ENCODE assay signal across 8 cellular contexts in the genomic region with DNA sequence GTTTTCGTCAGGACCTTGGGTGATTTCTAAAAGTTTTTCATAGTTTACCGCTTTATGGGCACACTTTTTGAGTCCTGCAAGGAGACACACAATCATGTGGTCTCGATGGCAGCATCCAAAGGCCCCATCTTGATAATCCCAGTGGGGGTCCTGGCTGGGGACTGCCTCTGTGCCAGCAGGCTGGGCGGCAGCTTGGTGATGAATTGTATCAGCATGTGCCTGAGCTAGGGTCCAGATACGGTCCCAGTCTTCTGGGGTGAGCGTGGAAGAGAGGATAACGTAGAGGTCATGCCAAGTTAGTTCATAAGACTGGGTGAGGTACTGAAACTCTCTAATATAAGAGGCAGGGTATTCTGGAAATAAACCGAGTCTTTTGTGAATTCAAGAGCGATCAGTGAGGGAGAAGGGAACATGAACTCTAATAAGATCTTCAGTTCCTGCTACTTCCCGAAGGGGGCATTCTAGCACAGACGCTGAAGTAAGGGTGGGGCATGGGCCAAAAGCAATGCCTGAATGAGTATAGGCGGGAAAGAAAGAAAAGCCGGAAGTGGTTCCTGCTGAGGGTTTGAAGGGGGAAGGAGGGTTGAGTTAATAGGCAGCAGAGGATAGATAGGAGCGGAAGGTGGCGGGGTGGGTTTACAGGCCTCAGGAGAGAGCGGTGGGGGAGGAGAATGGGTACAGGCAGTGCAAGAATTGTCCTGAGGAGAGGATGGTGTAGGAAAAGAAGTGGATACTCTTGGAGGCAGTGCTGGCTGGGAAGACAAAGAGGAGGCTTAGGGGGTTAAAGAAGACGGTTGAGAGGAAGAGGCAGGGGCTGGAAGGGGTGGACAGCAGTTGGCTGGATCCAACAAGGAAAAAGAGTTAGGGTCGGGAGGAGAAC. TPM values are rescaled to one million over a fixed set of nuclear protein-coding genes. Genes with fewer than 3 reads are reported as not detected.
DNase-seq lines count a peak whose midpoint lies in the region; ATAC-seq and TF ChIP-seq lines count a peak whose summit lies in the region.

No MANE protein-coding gene starts in this region.

- H3K9me3 Mint-ChIP-seq in activated naive CD4-positive, alpha-beta T cell treated with anti-CD3 and anti-CD28 coated beads, Interleukin-2, amount 10 ng/mL, durations not matched to agents 7 days and 5 days = no peaks in the 10 kb centered on the region

- TF ChIP-seq CTCF in NB4 (IDR thresholded peaks at IDR 0.05; ENCODE audit: low read depth, low read length) (peak; percentile 73), osteoblast (IDR thresholded peaks at IDR 0.05; ENCODE audit: extremely low read depth, low read depth, low read length) (peak; percentile 86), thoracic aorta (IDR thresholded peaks at IDR 0.05) (peak; percentile 78)

- H3K27me3 Mint-ChIP-seq in activated naive CD4-positive, alpha-beta T cell treated with anti-CD3 and anti-CD28 coated beads, Interleukin-2, amount 10 ng/mL, durations not matched to agents 7 days and 5 days = no peaks in the 10 kb centered on the region

- no peak for TF ChIP-seq POLR2A in NB4 (IDR thresholded peaks at IDR 0.05; ENCODE audit: extremely low read depth, insufficient read length)

- in situ Hi-C loops in SK-MEL-5 (cut with HindIII; ENCODE audit: low pct_unique_long_range_greater_than_20kb, low sequenced_read_pairs) = no loop called here

- H3K27me3 ChIP-seq in osteoblast (ENCODE audit: insufficient read depth, low read length) (no peaks in the 10 kb centered on the region), thoracic aorta (replicated peaks; ENCODE audit: insufficient read depth) (no peaks in the 10 kb centered on the region)

- no peaks in the 10 kb centered on the region for H3K79me2 ChIP-seq in osteoblast (ENCODE audit: insufficient read depth, low read length)

- no peaks in the 10 kb centered on the region for H4K20me1 ChIP-seq in osteoblast (ENCODE audit: insufficient read depth, low read length)

- H3K4me2 ChIP-seq in osteoblast (ENCODE audit: insufficient read depth, low read length) = peak overlapping the region; percentile 75

- CTCF ChIA-PET in activated naive CD4-positive, alpha-beta T cell treated with anti-CD3 and anti-CD28 coated beads, Interleukin-2, amount 10 ng/mL, durations not matched to agents 7 days and 5 days (lab: Charles Lee) = interaction anchor here (1.2 kb wide), 1 partner anchor 47 kb away, joined by 3 read pairs; no protein-coding TSS in a partner anchor

- peak overlapping the region; percentile 64 for H3K4me3 Mint-ChIP-seq in activated naive CD4-positive, alpha-beta T cell treated with anti-CD3 and anti-CD28 coated beads, Interleukin-2, amount 10 ng/mL, durations not matched to agents 7 days and 5 days

- peaks cover under 1% of the 10 kb centered on the region for H3K36me3 Mint-ChIP-seq in activated naive CD4-positive, alpha-beta T cell treated with anti-CD3 and anti-CD28 coated beads, Interleukin-2, amount 10 ng/mL, durations not matched to agents 7 days and 5 days

- peak; percentile 89 for DNase-seq in AG20443 (ENCODE audit: low spot score)
- DNase-seq in NB4 (ENCODE audit: low read depth) = peak; percentile 97
- peak; percentile 90 for DNase-seq in SK-MEL-5 (ENCODE audit: low read depth, low spot score)
- DNase-seq in activated naive CD4-positive, alpha-beta T cell treated with anti-CD3 and anti-CD28 coated beads, Interleukin-2, amount 10 ng/mL, durations not matched to agents 7 days and 5 days = peak; percentile 85
- peak; percentile 96 for DNase-seq in glomerular visceral epithelial cell (ENCODE audit: extremely low spot score)
- DNase-seq in osteoblast (ENCODE audit: insufficient read length, low spot score, missing footprints) = peak; percentile 97
- DNase-seq in thoracic aorta (ENCODE audit: low spot score) = peak; percentile 52

- H3K27ac ChIP-seq in osteoblast (ENCODE audit: low read depth, low read length) (peak overlapping the region; percentile 28), thoracic aorta (no peak overlapping the region)

- H3K4me3 ChIP-seq in NB4 (ENCODE audit: low read depth, low read length) = peak overlapping the region; percentile 32
- peak overlapping the region; percentile 52 for H3K4me3 ChIP-seq in osteoblast (ENCODE audit: insufficient read depth, low read length)
- peak overlapping the region; percentile 46 for H3K4me3 ChIP-seq in thoracic aorta

- H3K9me3 ChIP-seq in osteoblast (ENCODE audit: low read depth, low read length) (no peaks in the 10 kb centered on the region), thoracic aorta (no peaks in the 10 kb centered on the region)

- peak overlapping the region; percentile 88 for H2AFZ ChIP-seq in osteoblast (ENCODE audit: low read length)

- H3K36me3 ChIP-seq in osteoblast (ENCODE audit: insufficient read depth, low read length) = no peaks in the 10 kb centered on the region
- no peaks in the 10 kb centered on the region for H3K36me3 ChIP-seq in thoracic aorta

- ATAC-seq in GM19395 (IDR thresholded peaks at IDR 0.05; ENCODE audit: unreplicated experiment) (peak; percentile 82), thoracic aorta (ENCODE audit: insufficient number of reproducible peaks, low FRiP score, low read depth) (peak; percentile 83)

- H3K27ac Mint-ChIP-seq in activated naive CD4-positive, alpha-beta T cell treated with anti-CD3 and anti-CD28 coated beads, Interleukin-2, amount 10 ng/mL, durations not matched to agents 7 days and 5 days = peak overlapping the region; percentile 82

- H3K4me1 ChIP-seq in osteoblast (ENCODE audit: insufficient read depth, low read length) (peaks cover 7% of the 10 kb centered on the region), thoracic aorta (ENCODE audit: control insufficient read depth in 1 of 2, low read depth in 2 of 2) (peaks cover 0 to 4% of the 10 kb centered on the region in 2 donors)

- peaks cover 28% of the 10 kb centered on the region for H3K4me1 Mint-ChIP-seq in activated naive CD4-positive, alpha-beta T cell treated with anti-CD3 and anti-CD28 coated beads, Interleukin-2, amount 10 ng/mL, durations not matched to agents 7 days and 5 days

RNA-seq across cellular contexts. Expression of a gene that starts 1.6 kb away (rescaled TPM):
- not detected in 2 replicates for total RNA-seq in SK-MEL-5 (2014; rRNA removed; shearing (Covaris generic))
- not detected in 2 replicates for polyA plus RNA-seq in SK-MEL-5 (2015; cell fraction: cytosol; rRNA removed)
- not detected in 2 replicates for polyA plus RNA-seq in SK-MEL-5 (2015; cell fraction: nucleus; rRNA removed)
- not detected in 2 replicates for total RNA-seq in osteoblast
- not detected for total RNA-seq in thoracic aorta

RNA-seq across cellular contexts. Expression of a gene that starts 30.7 kb away (rescaled TPM):
- 44.5 and 45.8 TPM in 2 replicates for total RNA-seq in SK-MEL-5 (2014; rRNA removed; shearing (Covaris generic))
- 45.3 and 48.4 TPM in 2 replicates for polyA plus RNA-seq in SK-MEL-5 (2015; cell fraction: cytosol; rRNA removed)
- polyA plus RNA-seq in SK-MEL-5 (2015; cell fraction: nucleus; rRNA removed) = 27.4 and 33.6 TPM in 2 replicates
- total RNA-seq in osteoblast (65.1 and 66.2 TPM in 2 replicates), thoracic aorta (10 to 100 TPM; 42.8 to 65.8 TPM)

RNA-seq across cellular contexts. Expression of a gene that starts 44.5 kb away (rescaled TPM):
- 11.3 and 13.2 TPM in 2 replicates for total RNA-seq in SK-MEL-5 (2014; rRNA removed; shearing (Covaris generic))
- 25.2 and 25.4 TPM in 2 replicates for polyA plus RNA-seq in SK-MEL-5 (2015; cell fraction: cytosol; rRNA removed)
- 23.5 and 51.9 TPM in 2 replicates for polyA plus RNA-seq in SK-MEL-5 (2015; cell fraction: nucleus; rRNA removed)
- total RNA-seq in osteoblast (8.0 and 10.1 TPM in 2 replicates), thoracic aorta (10 to 100 TPM; 10.3 to 18.5 TPM)

RNA-seq across cellular contexts. Expression of a gene that starts 50.6 kb away (rescaled TPM):
- total RNA-seq in SK-MEL-5 (2014; rRNA removed; shearing (Covaris generic)) = 18.5 and 21.2 TPM in 2 replicates
- polyA plus RNA-seq in SK-MEL-5 (2015; cell fraction: cytosol; rRNA removed) = 30.2 and 41.3 TPM in 2 replicates
- 12.6 and 22.3 TPM in 2 replicates for polyA plus RNA-seq in SK-MEL-5 (2015; cell fraction: nucleus; rRNA removed)
- total RNA-seq in osteoblast = 11.9 and 15.9 TPM in 2 replicates
- total RNA-seq in thoracic aorta = 10 to 100 TPM in 1 of 2 donors, 1 to 10 TPM in 1; 6.5 to 27.7 TPM
